ENCODE assay signal across 25 cellular contexts in genomic region chr14:55706341-55706684, GRCh38.
"Had no signal": no experiment of that assay in that cellular context is flagged by ENCODE, and none has a peak within 500 bp of the region (broad histone marks: within the 10 kb centered on the region; RNA-seq: fewer than 3 reads in every experiment).

No MANE protein-coding gene starts in this region.

- H3K9me3 Mint-ChIP-seq: activated CD4-positive, alpha-beta T cell treated with anti-CD3 and anti-CD28 coated beads, Interleukin-2, amount 10 ng/mL, durations not matched to agents 7 days and 5 days; memory B cell; neural progenitor cell; T-helper 2 cell treated with Interferon-gamma antibody and Interleukin-4, amounts not matched to agents 5 μg/mL and 100 μg/mL, for 36 hours had no signal

- H3K4me1 ChIP-seq: right atrium auricular region had no signal

- H3K4me3 ChIP-seq: body of pancreas, dorsolateral prefrontal cortex, neural progenitor cell, right atrium auricular region, thyroid gland had no signal

- H3K27ac ChIP-seq: body of pancreas, dorsolateral prefrontal cortex, neural progenitor cell, right atrium auricular region had no signal

- H3K4me3 Mint-ChIP-seq: activated CD4-positive, alpha-beta T cell treated with anti-CD3 and anti-CD28 coated beads, Interleukin-2, amount 10 ng/mL, durations not matched to agents 7 days and 5 days; activated CD8-positive, alpha-beta T cell treated with anti-CD3 and anti-CD28 coated beads, Interleukin-2, amount 10 ng/mL, durations not matched to agents 7 days and 5 days; activated naive CD8-positive, alpha-beta T cell treated with anti-CD3 and anti-CD28 coated beads, Interleukin-2, amount 10 ng/mL, durations not matched to agents 7 days and 5 days; activated T-cell treated with anti-CD3 and anti-CD28 coated beads, Interleukin-2, amount 50 U/mL, for 24 hours; memory B cell; naive B cell; neural progenitor cell; stimulated activated naive B cell treated with anti-CD40 and anti-IgM and Interleukin-4, amounts not matched to agents 10 μg/mL and 1 μg/mL and 100 μg/mL, for 72 hours; T-helper 2 cell treated with Interferon-gamma antibody and Interleukin-4, amounts not matched to agents 5 μg/mL and 100 μg/mL, for 36 hours had no signal

- H3K4me1 Mint-ChIP-seq: activated CD4-positive, alpha-beta T cell treated with anti-CD3 and anti-CD28 coated beads, Interleukin-2, amount 10 ng/mL, durations not matched to agents 7 days and 5 days; activated naive CD8-positive, alpha-beta T cell treated with anti-CD3 and anti-CD28 coated beads, Interleukin-2, amount 10 ng/mL, durations not matched to agents 7 days and 5 days had no signal

- H3K9me3 ChIP-seq: body of pancreas, right atrium auricular region, thyroid gland had no signal

- H2AFZ ChIP-seq: neural progenitor cell had no signal

- H3K9ac ChIP-seq: neural progenitor cell had no signal

- H3K27ac Mint-ChIP-seq: activated CD4-positive, alpha-beta T cell treated with anti-CD3 and anti-CD28 coated beads, Interleukin-2, amount 10 ng/mL, durations not matched to agents 7 days and 5 days; activated CD8-positive, alpha-beta T cell treated with anti-CD3 and anti-CD28 coated beads, Interleukin-2, amount 10 ng/mL, durations not matched to agents 7 days and 5 days; activated naive CD8-positive, alpha-beta T cell treated with anti-CD3 and anti-CD28 coated beads, Interleukin-2, amount 10 ng/mL, durations not matched to agents 7 days and 5 days; activated T-cell treated with anti-CD3 and anti-CD28 coated beads, Interleukin-2, amount 50 U/mL, for 24 hours; activated T-helper 2 cell treated with anti-CD3 and anti-CD28 coated beads, Interferon-gamma antibody, Interleukin-2, Interleukin-4, amounts not matched to agents 10 μg/mL and 5 μg/mL and 100 μg/mL, durations not matched to agents 14 hours and 24 hours and 36 hours; memory B cell; naive B cell; neural progenitor cell; progenitor cell of endocrine pancreas; stimulated activated naive B cell treated with anti-CD40 and anti-IgM and Interleukin-4, amounts not matched to agents 10 μg/mL and 1 μg/mL and 100 μg/mL, for 72 hours; T-helper 2 cell treated with Interferon-gamma antibody and Interleukin-4, amounts not matched to agents 5 μg/mL and 100 μg/mL, for 36 hours had no signal

- H3K4me2 ChIP-seq: neural progenitor cell had no signal

- FAIRE-seq: colon had no signal

- H3K27me3 ChIP-seq: body of pancreas, dorsolateral prefrontal cortex, neural progenitor cell, right atrium auricular region, thyroid gland had no signal

- H3K27me3 Mint-ChIP-seq: activated CD4-positive, alpha-beta T cell treated with anti-CD3 and anti-CD28 coated beads, Interleukin-2, amount 10 ng/mL, durations not matched to agents 7 days and 5 days; activated naive CD8-positive, alpha-beta T cell treated with anti-CD3 and anti-CD28 coated beads, Interleukin-2, amount 10 ng/mL, durations not matched to agents 7 days and 5 days; activated T-cell treated with anti-CD3 and anti-CD28 coated beads, Interleukin-2, amount 50 U/mL, for 24 hours; memory B cell; naive B cell; progenitor cell of endocrine pancreas; stimulated activated naive B cell treated with anti-CD40 and anti-IgM and Interleukin-4, amounts not matched to agents 10 μg/mL and 1 μg/mL and 100 μg/mL, for 72 hours had no signal

- H3K36me3 ChIP-seq: neural progenitor cell, thyroid gland had no signal

- DNase-seq: activated CD4-positive, alpha-beta T cell treated with anti-CD3 and anti-CD28 coated beads, Interleukin-2, amount 10 ng/mL, durations not matched to agents 7 days and 5 days; activated CD8-positive, alpha-beta T cell treated with anti-CD3 and anti-CD28 coated beads, Interleukin-2, amount 10 ng/mL, durations not matched to agents 7 days and 5 days; activated naive CD4-positive, alpha-beta T cell treated with Interleukin-2 at 50 U/mL for 16 hours; activated naive CD8-positive, alpha-beta T cell treated with anti-CD3 and anti-CD28 coated beads, Interleukin-2, amount 10 ng/mL, durations not matched to agents 7 days and 5 days; activated T-cell treated with anti-CD3 and anti-CD28 coated beads, Interleukin-2, amount 50 U/mL, for 24 hours; amygdala; caudate nucleus; dorsolateral prefrontal cortex; foreskin melanocyte; glutamatergic neuron; hypothalamus; islet precursor cell; left ventricle myocardium superior; naive B cell; stimulated activated CD4-positive, alpha-beta T cell treated with anti-CD3 and anti-CD28 coated beads, Interleukin-4, amount 100 ng/mL, for 24 hours; stimulated activated naive B cell treated with anti-CD40 and anti-IgM and Interleukin-4, amounts not matched to agents 10 μg/mL and 1 μg/mL and 100 μg/mL, for 72 hours had no signal

- ATAC-seq: activated CD8-positive, alpha-beta T cell treated with anti-CD3 and anti-CD28 coated beads, Interleukin-2, amount 10 ng/mL, durations not matched to agents 7 days and 5 days; left ventricle myocardium superior had no signal
